ENCODE assay signal across 9 cellular contexts in genomic region chr1:230699716-230700115, GRCh38. TPM values are rescaled to one million over a fixed set of nuclear protein-coding genes. Genes with fewer than 3 reads are reported as not detected.
"Had no signal": no experiment of that assay in that cellular context is flagged by ENCODE, and none has a peak within 500 bp of the region (broad histone marks: within the 10 kb centered on the region; RNA-seq: fewer than 3 reads in every experiment).

No MANE protein-coding gene starts in this region.

- H3K27ac Mint-ChIP-seq: GM23338, H9, HFFc6 had no signal

- H3K9me3 Mint-ChIP-seq: GM23338, H9, HFFc6 had no signal

- H2AFZ ChIP-seq: GM23338 had no signal

- H3K4me2 ChIP-seq: GM23338 had no signal

- ATAC-seq: GM23338, HCT116 had no signal

- H3K36me3 ChIP-seq: HAP-1 had no signal

- H3K4me3 Mint-ChIP-seq: GM23338, H9, HFFc6 had no signal

- H3K9me3 ChIP-seq: HAP-1 had no signal

- H3K4me1 ChIP-seq: HAP-1 had no signal

- H3K4me3 ChIP-seq: GM23338, HAP-1 had no signal

- DNase-seq: GOT3, H7, H9, HCEC 1CT, HFFc6 had no signal

RNA-seq across cellular contexts. Expression of gene AGT, which starts 14.2 kb away (rescaled TPM):
- total RNA-seq: GM23338, H1, H9 had no signal

RNA-seq across cellular contexts. Expression of gene CAPN9, which starts 47.5 kb away (rescaled TPM):
- total RNA-seq: HFFc6 had no signal
- polyA plus RNA-seq: GM23338 had no signal
